In genomic region chr19:29917911-29918310, GRCh38 we compare ENCODE assay signal across 1 cellular context.
TF ChIP-seq lines count a peak whose summit lies in the region.

No MANE protein-coding gene starts in this region.

TF ChIP-seq in HepG2, 621 proteins besides CTCF, POLR2A, EP300 and RAD21:
- TF ChIP-seq ZNF20 (CRISPR knock-in tag; IDR thresholded peaks at IDR 0.05) (peak; percentile 73; the same call in 1 of the 2 replicates), HNRNPUL1 (IDR thresholded peaks at IDR 0.05; ENCODE audit: low read depth, low read length) (no peak)
TF ChIP-seq in HepG2: peak in this region for 1.
